16 cellular contexts compared by ENCODE assay signal in the genomic region with DNA sequence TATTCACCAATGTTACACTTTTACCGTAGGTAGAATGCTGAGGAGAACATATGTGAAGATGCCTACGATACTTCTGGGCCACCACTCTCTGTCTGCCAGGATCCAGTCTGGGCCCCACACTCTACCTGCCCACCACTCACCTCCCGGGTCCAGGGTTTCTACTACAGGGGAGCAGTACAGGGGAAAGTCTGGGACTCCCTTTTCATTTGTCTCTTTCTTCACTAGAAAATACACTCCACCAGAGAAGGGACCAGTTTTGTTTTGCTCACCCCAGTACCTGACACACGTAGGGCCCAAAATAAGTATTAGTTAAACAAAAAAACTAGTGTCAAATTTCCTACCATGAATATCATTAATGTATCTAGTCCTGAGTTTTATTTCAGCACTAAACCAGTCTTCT. TPM values are rescaled to one million over a fixed set of nuclear protein-coding genes. Genes with fewer than 3 reads are reported as not detected.
DNase-seq lines count a peak whose midpoint lies in the region; ATAC-seq, FAIRE-seq and TF ChIP-seq lines count a peak whose summit lies in the region.
"Had no signal": no experiment of that assay in that cellular context is flagged by ENCODE, and none has a peak within 500 bp of the region (broad histone marks: within the 10 kb centered on the region; RNA-seq: fewer than 3 reads in every experiment).

No MANE protein-coding gene starts in this region.

- TF ChIP-seq POLR2A in HepG2 (IDR thresholded peaks at IDR 0.05; ENCODE audit: insufficient read depth in 1 of 2, low read depth in 2 of 2, low read length in 2 of 2) (no peak), right lobe of liver (IDR thresholded peaks at IDR 0.05) (no peak)

- peaks cover 30% of the 10 kb centered on the region for H3K36me3 Mint-ChIP-seq in natural killer cell treated with Interleukin-12 subunit alpha and Interleukin-12 subunit beta and Interleukin-15 and Interleukin-18, amount 100 ng/mL, for 72 hours

- H3K27ac Mint-ChIP-seq in natural killer cell treated with Interleukin-12 subunit alpha and Interleukin-12 subunit beta and Interleukin-15 and Interleukin-18, amount 100 ng/mL, for 72 hours = peak overlapping the region; percentile 98 to 100

- TF ChIP-seq EP300 in HepG2 (IDR thresholded peaks at IDR 0.05; ENCODE audit: low read depth in 2 of 2, low read length in 2 of 2) = no peak
- no peak for TF ChIP-seq EP300 in HepG2 (CRISPR knock-in tag; IDR thresholded peaks at IDR 0.05; ENCODE audit: borderline replicate concordance)

- H3K4me1 Mint-ChIP-seq in natural killer cell treated with Interleukin-12 subunit alpha and Interleukin-12 subunit beta and Interleukin-15 and Interleukin-18, amount 100 ng/mL, for 72 hours (ENCODE audit: low read depth in 2 of 2) = peaks cover 27 to 30% of the 10 kb centered on the region in 2 donors

- H3K9me3 Mint-ChIP-seq in natural killer cell treated with Interleukin-12 subunit alpha and Interleukin-12 subunit beta and Interleukin-15 and Interleukin-18, amount 100 ng/mL, for 72 hours = no peaks in the 10 kb centered on the region

- no peak for DNase-seq in HepG2 (ENCODE audit: low spot score)
- no peak for DNase-seq in right lobe of liver
- no peak for DNase-seq in ascending aorta (ENCODE audit: low spot score in 2 of 2)
- DNase-seq in natural killer cell treated with Interleukin-12 subunit alpha and Interleukin-12 subunit beta and Interleukin-15 and Interleukin-18, amount 100 ng/mL, for 72 hours (ENCODE audit: low spot score) = no peak
- no peak for DNase-seq in OCI-M2 (lab: John Stamatoyannopoulos, UW; ENCODE audit: unreplicated experiment)
- DNase-seq: activated CD4-positive, alpha-beta T cell treated with anti-CD3 and anti-CD28 coated beads for 1 hour; DND-41; KBM-7; NCI-H1694; NCI-H510A; Peyer's patch; transverse colon had no signal

- no peak overlapping the region for H2AFZ ChIP-seq in HepG2 (ENCODE audit: low read length)

- no peak for TF ChIP-seq RAD21 in HepG2 (CRISPR knock-in tag; IDR thresholded peaks at IDR 0.05)

- no peaks in the 10 kb centered on the region for H3K79me2 ChIP-seq in HepG2 (ENCODE audit: insufficient read depth, low read length)

- H3K36me3 ChIP-seq in HepG2 (replicated peaks in 1 of 2; ENCODE audit: control insufficient read depth in 1 of 2, insufficient read depth in 2 of 2, low read length in 2 of 2) = peaks cover 33 to 60% of the 10 kb centered on the region in 2 experiments
- H3K36me3 ChIP-seq in right lobe of liver = peaks cover 0 to 28% (median 15%) of the 10 kb centered on the region in 4 donors
- peaks cover 29 to 33% of the 10 kb centered on the region in 2 donors for H3K36me3 ChIP-seq in ascending aorta
- H3K36me3 ChIP-seq: ovary had no signal

- H3K27ac ChIP-seq in HepG2 (ENCODE audit: extremely low read length, insufficient read depth, low read length) = peak overlapping the region; percentile 25
- H3K27ac ChIP-seq in right lobe of liver = peak overlapping the region in 1 of 3 donors; percentile 14
- H3K27ac ChIP-seq in ascending aorta = peak overlapping the region; percentile 64 to 67

- CTCF ChIA-PET in HepG2 (lab: Yijun Ruan, JAX; ENCODE audit: low intra/inter-chr PET ratio, low total read pairs) = no interaction called here

- H3K4me1 ChIP-seq in HepG2 (ENCODE audit: insufficient read depth, low read length) = peaks cover 18% of the 10 kb centered on the region
- peaks cover 0 to 38% (median 10%) of the 10 kb centered on the region in 4 donors for H3K4me1 ChIP-seq in right lobe of liver
- H3K4me1 ChIP-seq in ascending aorta = peaks cover 3 to 25% of the 10 kb centered on the region in 2 donors
- H3K4me1 ChIP-seq: Peyer's patch had no signal

- FAIRE-seq in HepG2 (lab: Jason Lieb, UNC) = no peak

- no peak overlapping the region for H3K9ac ChIP-seq in HepG2 (ENCODE audit: insufficient read depth, low read depth, low read length)

- POLR2A ChIA-PET in HepG2 (lab: Yijun Ruan, JAX) = interaction anchor here (1.1 kb wide), 1 partner anchor 20 kb away, joined by 4 read pairs; a partner anchor contains a TSS

- intact Hi-C loops in HepG2 (cut with micrococcal nuclease; ENCODE audit: unreplicated experiment) (no loop called here), right lobe of liver (cut with DNase I) (no loop called here), ascending aorta (cut with DNase I) (loop anchor here (1.0 to 5.0 kb wide), 2 partner anchors 20 to 200 kb away; a partner anchor contains a TSS)

- H3K9me3 ChIP-seq in HepG2 (ENCODE audit: low read length) (no peaks in the 10 kb centered on the region), right lobe of liver (no peaks in the 10 kb centered on the region), ascending aorta (no peaks in the 10 kb centered on the region)
- H3K9me3 ChIP-seq: ovary, Peyer's patch, transverse colon had no signal

- peak overlapping the region; percentile 81 for H3K4me3 Mint-ChIP-seq in natural killer cell treated with Interleukin-12 subunit alpha and Interleukin-12 subunit beta and Interleukin-15 and Interleukin-18, amount 100 ng/mL, for 72 hours

- ATAC-seq in HepG2 (no peak; the same call in 2 of the 3 replicates), right lobe of liver (no peak), HG03095 (IDR thresholded peaks at IDR 0.05; ENCODE audit: unreplicated experiment) (no peak), GM21619 (IDR thresholded peaks at IDR 0.05; ENCODE audit: unreplicated experiment) (no peak), HG03139 (IDR thresholded peaks at IDR 0.05; ENCODE audit: unreplicated experiment) (no peak)
- peak; percentile 28 to 54 for ATAC-seq in natural killer cell treated with Interleukin-12 subunit alpha and Interleukin-12 subunit beta and Interleukin-15 and Interleukin-18, amount 100 ng/mL, for 72 hours

- BruUV-seq in HepG2 (replicated peaks; lab: Mats Ljungman, UMichigan) = no TSS peak

- in situ Hi-C loops in HepG2 (cut with HindIII; ENCODE audit: extremely low pct_ligation_motif_present, low pct_unique_long_range_greater_than_20kb) = no loop called here

- H3K4me3 ChIP-seq in HepG2 (replicated peaks in 1 of 3; ENCODE audit: insufficient read depth in 1 of 3, low read depth in 2 of 3, low read length in 3 of 3) (no peak overlapping the region), right lobe of liver (no peak overlapping the region), ascending aorta (no peak overlapping the region)
- H3K4me3 ChIP-seq: ovary, Peyer's patch, transverse colon had no signal

- TF ChIP-seq CTCF in HepG2 (CRISPR knock-in tag; IDR thresholded peaks at IDR 0.05) (no peak), right lobe of liver (IDR thresholded peaks at IDR 0.05) (no peak), ascending aorta (IDR thresholded peaks at IDR 0.05) (no peak)

- no peaks in the 10 kb centered on the region for H4K20me1 ChIP-seq in HepG2 (ENCODE audit: insufficient read depth, low read length)

- H3K27me3 Mint-ChIP-seq in natural killer cell treated with Interleukin-12 subunit alpha and Interleukin-12 subunit beta and Interleukin-15 and Interleukin-18, amount 100 ng/mL, for 72 hours = no peaks in the 10 kb centered on the region

- no peaks in the 10 kb centered on the region for H3K27me3 ChIP-seq in HepG2 (ENCODE audit: control insufficient read depth in 1 of 2, insufficient read depth in 2 of 2, low read length in 2 of 2)
- no peaks in the 10 kb centered on the region for H3K27me3 ChIP-seq in right lobe of liver
- H3K27me3 ChIP-seq in ascending aorta = no peaks in the 10 kb centered on the region
- H3K27me3 ChIP-seq: ovary, Peyer's patch, transverse colon had no signal

- WGBS in HepG2 (ENCODE audit: low lambda C conversion rate) = 95% methylated on average over 4 of the region's 4 CpGs
- WGBS in right lobe of liver (ENCODE audit: insufficient coverage, low coverage, low lambda C conversion rate, missing lambda C conversion rate) = 84% methylated on average over 4 of the region's 4 CpGs

- H3K4me2 ChIP-seq in HepG2 (ENCODE audit: low read depth, low read length) = no peak overlapping the region

RNA-seq across cellular contexts. Expression of a gene that starts 21.1 kb away (rescaled TPM):
- total RNA-seq in HepG2 (2016; rRNA removed; fragmentation: Illumina TruSeq; extraction: Trizol) (37.3 and 43.9 TPM in 2 replicates), right lobe of liver (10 to 100 TPM; 17.3 to 29.3 (median 21.6) TPM), ascending aorta (56.1 TPM)
- 7.8 and 8.3 TPM in 2 replicates for total RNA-seq in HepG2 (2016; cell fraction: cytosol; rRNA removed; fragmentation: Illumina TruSeq; extraction: Trizol; ENCODE audit: low read depth)
- total RNA-seq in HepG2 (2016; cell fraction: insoluble cytoplasmic fraction; rRNA removed; fragmentation: Illumina TruSeq; extraction: Trizol) = 35.6 and 36.6 TPM in 2 replicates
- 26.4 and 26.5 TPM in 2 replicates for total RNA-seq in HepG2 (2016; cell fraction: membrane; rRNA removed; fragmentation: Illumina TruSeq; extraction: Trizol)
- total RNA-seq in HepG2 (2016; cell fraction: nucleus; rRNA removed; fragmentation: Illumina TruSeq; extraction: Trizol) = 40.0 and 44.1 TPM in 2 replicates
- polyA plus RNA-seq in HepG2 (2011; rRNA removed) = 20.8 and 28.2 TPM in 2 replicates
- polyA plus RNA-seq in HepG2 (2011; cell fraction: cytosol; rRNA removed) = 17.0 and 17.8 TPM in 2 replicates
- 63.0 and 65.8 TPM in 2 replicates for polyA plus RNA-seq in HepG2 (2011; cell fraction: nucleus; rRNA removed)
- polyA plus RNA-seq in HepG2 (2012) = 28.9 and 35.1 TPM in 2 replicates
- polyA plus RNA-seq in HepG2 (2016; cell fraction: cytosol; fragmentation: Illumina TruSeq; extraction: Trizol; ENCODE audit: low read depth) = 3.4 TPM in 2 replicates
- polyA plus RNA-seq in HepG2 (2016; cell fraction: insoluble cytoplasmic fraction; fragmentation: Illumina TruSeq; extraction: Trizol; ENCODE audit: low read depth) = 26.9 and 34.3 TPM in 2 replicates
- 12.0 and 12.5 TPM in 2 replicates for polyA plus RNA-seq in HepG2 (2016; cell fraction: membrane; fragmentation: Illumina TruSeq; extraction: Trizol; ENCODE audit: low read depth)
- polyA plus RNA-seq in HepG2 (2016; cell fraction: nucleus; fragmentation: Illumina TruSeq; extraction: Trizol; ENCODE audit: insufficient read depth, low read depth) = 50.8 and 58.3 TPM in 2 replicates
- polyA minus RNA-seq in HepG2 (2011; rRNA and poly(A)+ RNA removed; ENCODE audit: low replicate concordance) = 85.2 and 180 TPM in 2 replicates
- polyA minus RNA-seq in HepG2 (2011; cell fraction: cytosol; rRNA and poly(A)+ RNA removed) = 19.0 and 20.2 TPM in 2 replicates
- 73.1 and 81.1 TPM in 2 replicates for polyA minus RNA-seq in HepG2 (2011; cell fraction: nucleus; rRNA and poly(A)+ RNA removed)
- 10 to 100 TPM; 62.3 to 95.6 TPM for total RNA-seq in natural killer cell treated with Interleukin-12 subunit alpha and Interleukin-12 subunit beta and Interleukin-15 and Interleukin-18, amount 100 ng/mL, for 72 hours

RNA-seq across cellular contexts. Expression of a gene that starts 25.6 kb away (rescaled TPM):
- 0.02 TPM in 1 of 2 replicates, not detected in the other for total RNA-seq in HepG2 (2016; rRNA removed; fragmentation: Illumina TruSeq; extraction: Trizol)
- not detected in 2 replicates for total RNA-seq in HepG2 (2016; cell fraction: cytosol; rRNA removed; fragmentation: Illumina TruSeq; extraction: Trizol; ENCODE audit: low read depth)
- 0.02 TPM in 1 of 2 replicates, not detected in the other for total RNA-seq in HepG2 (2016; cell fraction: insoluble cytoplasmic fraction; rRNA removed; fragmentation: Illumina TruSeq; extraction: Trizol)
- 0.03 TPM in 1 of 2 replicates, not detected in the other for total RNA-seq in HepG2 (2016; cell fraction: membrane; rRNA removed; fragmentation: Illumina TruSeq; extraction: Trizol)
- total RNA-seq in HepG2 (2016; cell fraction: nucleus; rRNA removed; fragmentation: Illumina TruSeq; extraction: Trizol) = 0.12 and 0.16 TPM in 2 replicates
- 0.08 and 0.22 TPM in 2 replicates for polyA plus RNA-seq in HepG2 (2011; rRNA removed)
- 0.01 and 0.03 TPM in 2 replicates for polyA plus RNA-seq in HepG2 (2011; cell fraction: cytosol; rRNA removed)
- polyA plus RNA-seq in HepG2 (2011; cell fraction: nucleus; rRNA removed) = 1.2 and 1.4 TPM in 2 replicates
- polyA plus RNA-seq in HepG2 (2012) = 0.09 and 0.15 TPM in 2 replicates
- polyA plus RNA-seq in HepG2 (2016; cell fraction: cytosol; fragmentation: Illumina TruSeq; extraction: Trizol; ENCODE audit: low read depth) = not detected in 2 replicates
- not detected in 2 replicates for polyA plus RNA-seq in HepG2 (2016; cell fraction: insoluble cytoplasmic fraction; fragmentation: Illumina TruSeq; extraction: Trizol; ENCODE audit: low read depth)
- not detected in 2 replicates for polyA plus RNA-seq in HepG2 (2016; cell fraction: membrane; fragmentation: Illumina TruSeq; extraction: Trizol; ENCODE audit: low read depth)
- 0.12 and 0.25 TPM in 2 replicates for polyA plus RNA-seq in HepG2 (2016; cell fraction: nucleus; fragmentation: Illumina TruSeq; extraction: Trizol; ENCODE audit: insufficient read depth, low read depth)
- 0.07 and 0.16 TPM in 2 replicates for polyA minus RNA-seq in HepG2 (2011; rRNA and poly(A)+ RNA removed; ENCODE audit: low replicate concordance)
- polyA minus RNA-seq in HepG2 (2011; cell fraction: cytosol; rRNA and poly(A)+ RNA removed) = not detected in 2 replicates
- 0.25 and 0.26 TPM in 2 replicates for polyA minus RNA-seq in HepG2 (2011; cell fraction: nucleus; rRNA and poly(A)+ RNA removed)
- total RNA-seq in right lobe of liver = not detected
- total RNA-seq in ascending aorta = not detected
- not detected for total RNA-seq in natural killer cell treated with Interleukin-12 subunit alpha and Interleukin-12 subunit beta and Interleukin-15 and Interleukin-18, amount 100 ng/mL, for 72 hours
- total RNA-seq: Peyer's patch, transverse colon had no signal

Comparison
In these comparisons a context has a peak if more than half of its experiments do, and no peak if none do; other contexts are left out.
1. ATAC-seq: peak in natural killer cell treated with Interleukin-12 subunit alpha and Interleukin-12 subunit beta and Interleukin-15 and Interleukin-18, amount 100 ng/mL, for 72 hours (2 of 2); none in HepG2 (single experiment), right lobe of liver (0 of 4), HG03095 (single experiment), GM21619 (single experiment) and HG03139 (single experiment).